ENCODE assay signal across 23 cellular contexts in genomic region chr16:82042144-82042543, GRCh38. TPM values are rescaled to one million over a fixed set of nuclear protein-coding genes. Genes with fewer than 3 reads are reported as not detected.
"Had no signal": no experiment of that assay in that cellular context is flagged by ENCODE, and none has a peak within 500 bp of the region (broad histone marks: within the 10 kb centered on the region; RNA-seq: fewer than 3 reads in every experiment).

No MANE protein-coding gene starts in this region.

- H3K27ac Mint-ChIP-seq: naive thymus-derived CD4-positive, alpha-beta T cell; nephron progenitor cell; type B pancreatic cell had no signal

- H3K9me3 Mint-ChIP-seq: naive thymus-derived CD4-positive, alpha-beta T cell; nephron progenitor cell had no signal

- H3K4me3 ChIP-seq: gastrocnemius medialis, lung, sigmoid colon, stomach, thoracic aorta had no signal

- H3K9me3 ChIP-seq: gastrocnemius medialis, neutrophil, sigmoid colon, stomach, thoracic aorta had no signal

- H3K27me3 ChIP-seq: gastrocnemius medialis, sigmoid colon, stomach had no signal

- H3K4me1 ChIP-seq: gastrocnemius medialis, sigmoid colon had no signal

- H3K36me3 Mint-ChIP-seq: naive thymus-derived CD4-positive, alpha-beta T cell; type B pancreatic cell had no signal

- FAIRE-seq: endometrium, kidney, small intestine, urothelium cell line had no signal

- H3K36me3 ChIP-seq: gastrocnemius medialis, neutrophil, sigmoid colon, stomach, thoracic aorta had no signal

- H3K4me3 Mint-ChIP-seq: naive thymus-derived CD4-positive, alpha-beta T cell; nephron progenitor cell; type B pancreatic cell had no signal

- DNase-seq: effector memory CD4-positive, alpha-beta T cell; gastrocnemius medialis; kidney; left cardiac atrium; left ventricle myocardium superior; mesenchymal stem cell; naive thymus-derived CD4-positive, alpha-beta T cell; nephron progenitor cell; posterior cingulate gyrus; sigmoid colon; stimulated activated CD4-positive, alpha-beta T cell treated with anti-CD3 and anti-CD28 coated beads, Interleukin-12 subunit alpha, Interleukin-12 subunit beta, amount 100 ng/mL, for 4 hours; stimulated activated naive CD4-positive, alpha-beta T cell; stomach; substantia nigra had no signal

- ATAC-seq: esophagus mucosa; gastrocnemius medialis; left cardiac atrium; left ventricle myocardium superior; naive thymus-derived CD4-positive, alpha-beta T cell had no signal

- H3K27ac ChIP-seq: gastrocnemius medialis, neutrophil, sigmoid colon, thoracic aorta had no signal

RNA-seq across cellular contexts. Expression of gene HSD17B2, which starts 7.1 kb away (rescaled TPM):
- total RNA-seq: left cardiac atrium; left ventricle myocardium superior; naive thymus-derived CD4-positive, alpha-beta T cell; osteoblast; sigmoid colon; thoracic aorta had no signal
- polyA plus RNA-seq: naive thymus-derived CD4-positive, alpha-beta T cell had no signal
